Comparison of ENCODE assay signal across 14 cellular contexts in the genomic region with DNA sequence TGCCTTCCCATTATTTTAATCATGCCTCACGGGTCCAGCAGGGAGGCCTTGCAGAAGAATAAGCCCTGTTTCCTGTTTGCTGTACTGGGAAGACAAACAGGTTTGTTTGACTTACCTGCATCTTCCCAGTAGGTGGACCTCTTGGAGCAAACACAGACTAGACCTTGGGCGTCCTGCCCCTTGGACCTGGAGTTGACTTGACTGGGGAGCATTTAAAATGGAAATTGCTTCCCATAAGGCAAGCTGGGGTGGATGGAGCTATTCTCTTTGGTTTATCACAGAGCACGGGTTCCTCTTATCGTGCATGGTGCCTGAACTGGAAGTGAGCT.
DNase-seq lines count a peak whose midpoint lies in the region; ATAC-seq and TF ChIP-seq lines count a peak whose summit lies in the region.
"Had no signal": no experiment of that assay in that cellular context is flagged by ENCODE, and none has a peak within 500 bp of the region (broad histone marks: within the 10 kb centered on the region; RNA-seq: fewer than 3 reads in every experiment).

No MANE protein-coding gene starts in this region.

- peaks cover 2% of the 10 kb centered on the region for H3K27me3 Mint-ChIP-seq in activated CD8-positive, alpha-beta T cell treated with anti-CD3 and anti-CD28 coated beads for 36 hours

- H3K27ac ChIP-seq in PC-3 (ENCODE audit: low read length) = peak overlapping the region; percentile 7; the same call in 1 of the 2 replicates
- H3K27ac ChIP-seq: left ventricle myocardium inferior, skin epidermis had no signal

- ATAC-seq in PC-3 (peak; percentile 81), left lobe of liver (peak; percentile 75)
- no peak for ATAC-seq in activated CD8-positive, alpha-beta T cell treated with anti-CD3 and anti-CD28 coated beads for 36 hours

- CTCF ChIA-PET in PC-3 (lab: Charles Lee) = no interaction called here
- CTCF ChIA-PET in activated CD8-positive, alpha-beta T cell treated with anti-CD3 and anti-CD28 coated beads for 36 hours (lab: Charles Lee) = no interaction called here

- BruUV-seq in PC-3 (replicated peaks; lab: Mats Ljungman, UMichigan) = no TSS peak

- H3K4me1 ChIP-seq in PC-3 (ENCODE audit: insufficient read depth, low read length) = peaks cover 7% of the 10 kb centered on the region
- H3K4me1 ChIP-seq: left ventricle myocardium inferior had no signal

- no peaks in the 10 kb centered on the region for H3K9me2 ChIP-seq in PC-3 (replicated peaks; ENCODE audit: low read length)

- H3K4me3 ChIP-seq in PC-3 (ENCODE audit: low read length) = no peak overlapping the region
- H3K4me3 ChIP-seq: left ventricle myocardium inferior, skin epidermis had no signal

- H3K4me3 Mint-ChIP-seq in activated CD8-positive, alpha-beta T cell treated with anti-CD3 and anti-CD28 coated beads for 36 hours = no peak overlapping the region
- H3K4me3 Mint-ChIP-seq: activated B cell treated with CpG ODN at 0.5 μM for 24 hours; stimulated activated naive CD8-positive, alpha-beta T cell treated with anti-CD3 and anti-CD28 coated beads, Interleukin-15, Interleukin-2, amounts not matched to agents 100 ng/mL and 50 ng/mL, for 24 hours had no signal

- H3K9me3 ChIP-seq in PC-3 (ENCODE audit: low read length) = no peaks in the 10 kb centered on the region
- H3K9me3 ChIP-seq: left ventricle myocardium inferior had no signal

- no peak overlapping the region for H2AFZ ChIP-seq in PC-3 (ENCODE audit: low read length)

- H4K20me1 ChIP-seq in PC-3 (ENCODE audit: low read length) = no peaks in the 10 kb centered on the region

- H3K4me1 Mint-ChIP-seq in activated CD8-positive, alpha-beta T cell treated with anti-CD3 and anti-CD28 coated beads for 36 hours (ENCODE audit: low read depth) = peaks cover 6% of the 10 kb centered on the region
- H3K4me1 Mint-ChIP-seq: activated B cell treated with CpG ODN at 0.5 μM for 24 hours had no signal

- H3F3A ChIP-seq in PC-3 (ENCODE audit: low read length, unreplicated experiment) = no peaks in the 10 kb centered on the region

- H3K27ac Mint-ChIP-seq in activated CD8-positive, alpha-beta T cell treated with anti-CD3 and anti-CD28 coated beads for 36 hours = no peak overlapping the region
- H3K27ac Mint-ChIP-seq: activated B cell treated with CpG ODN at 0.5 μM for 24 hours; stimulated activated naive CD8-positive, alpha-beta T cell treated with anti-CD3 and anti-CD28 coated beads, Interleukin-15, Interleukin-2, amounts not matched to agents 100 ng/mL and 50 ng/mL, for 24 hours had no signal

- H3K4me2 ChIP-seq in PC-3 (ENCODE audit: low read length) = no peak overlapping the region

- POLR2A ChIA-PET in PC-3 (lab: Charles Lee; ENCODE audit: unreplicated experiment) = no interaction called here
- POLR2A ChIA-PET in activated CD8-positive, alpha-beta T cell treated with anti-CD3 and anti-CD28 coated beads for 36 hours (lab: Charles Lee) = no interaction called here

- H3K79me2 ChIP-seq in PC-3 (ENCODE audit: low read length) = no peaks in the 10 kb centered on the region

- H3K9me3 Mint-ChIP-seq in activated CD8-positive, alpha-beta T cell treated with anti-CD3 and anti-CD28 coated beads for 36 hours = no peaks in the 10 kb centered on the region
- H3K9me3 Mint-ChIP-seq: activated B cell treated with CpG ODN at 0.5 μM for 24 hours; stimulated activated naive CD8-positive, alpha-beta T cell treated with anti-CD3 and anti-CD28 coated beads, Interleukin-15, Interleukin-2, amounts not matched to agents 100 ng/mL and 50 ng/mL, for 24 hours had no signal

- H3K36me3 Mint-ChIP-seq in activated CD8-positive, alpha-beta T cell treated with anti-CD3 and anti-CD28 coated beads for 36 hours (ENCODE audit: low read depth) = no peaks in the 10 kb centered on the region

- intact Hi-C loops in PC-3 (cut with micrococcal nuclease) = no loop called here
- intact Hi-C loops in activated CD8-positive, alpha-beta T cell treated with anti-CD3 and anti-CD28 coated beads for 36 hours (cut with micrococcal nuclease) = no loop called here

- peak; percentile 90 for DNase-seq in DMS53 treated with DMSO at 0.1 percent for 48 hours (lab: John Stamatoyannopoulos, UW; ENCODE audit: unreplicated experiment)
- peak; percentile 36 for DNase-seq in LoVo (ENCODE audit: low spot score)
- DNase-seq in PC-3 = peak; percentile 70
- peak; percentile 50 for DNase-seq in left lobe of liver (ENCODE audit: low spot score)
- no peak for DNase-seq in activated CD4-positive, alpha-beta T cell treated with anti-CD3 and anti-CD28 coated beads for 1 hour
- no peak for DNase-seq in AG20443 (ENCODE audit: low spot score)
- DNase-seq in midbrain (lab: John Stamatoyannopoulos, UW) = no peak
- no peak for DNase-seq in activated CD8-positive, alpha-beta T cell treated with anti-CD3 and anti-CD28 coated beads for 36 hours
- DNase-seq: activated B cell treated with CpG ODN at 0.5 μM for 24 hours, erythroblast, left ventricle myocardium inferior, NCI-H226 had no signal

- no peak overlapping the region for H3K9ac ChIP-seq in PC-3 (ENCODE audit: low read length)

- peak; percentile 62 for TF ChIP-seq CTCF in PC-3 (conservative IDR thresholded peaks at IDR 0.05; ENCODE audit: low read depth, low read length)
- TF ChIP-seq CTCF in activated CD8-positive, alpha-beta T cell treated with anti-CD3 and anti-CD28 coated beads for 36 hours (IDR thresholded peaks at IDR 0.05) = no peak

- no peaks in the 10 kb centered on the region for H3K36me3 ChIP-seq in PC-3 (ENCODE audit: low read depth, low read length)
- H3K36me3 ChIP-seq: left ventricle myocardium inferior had no signal

- H3K27me3 ChIP-seq in PC-3 (ENCODE audit: low read length) = no peaks in the 10 kb centered on the region

Comparison
In these comparisons a context has a peak if more than half of its experiments do, and no peak if none do; other contexts are left out.
1. DNase-seq: peak in DMS53 treated with DMSO at 0.1 percent for 48 hours (single experiment), LoVo (single experiment), PC-3 (single experiment) and left lobe of liver (single experiment); none in activated CD4-positive, alpha-beta T cell treated with anti-CD3 and anti-CD28 coated beads for 1 hour (single experiment), AG20443 (single experiment), midbrain (single experiment) and activated CD8-positive, alpha-beta T cell treated with anti-CD3 and anti-CD28 coated beads for 36 hours (single experiment).